ENCODE assay signal across 8 cellular contexts in the genomic region with DNA sequence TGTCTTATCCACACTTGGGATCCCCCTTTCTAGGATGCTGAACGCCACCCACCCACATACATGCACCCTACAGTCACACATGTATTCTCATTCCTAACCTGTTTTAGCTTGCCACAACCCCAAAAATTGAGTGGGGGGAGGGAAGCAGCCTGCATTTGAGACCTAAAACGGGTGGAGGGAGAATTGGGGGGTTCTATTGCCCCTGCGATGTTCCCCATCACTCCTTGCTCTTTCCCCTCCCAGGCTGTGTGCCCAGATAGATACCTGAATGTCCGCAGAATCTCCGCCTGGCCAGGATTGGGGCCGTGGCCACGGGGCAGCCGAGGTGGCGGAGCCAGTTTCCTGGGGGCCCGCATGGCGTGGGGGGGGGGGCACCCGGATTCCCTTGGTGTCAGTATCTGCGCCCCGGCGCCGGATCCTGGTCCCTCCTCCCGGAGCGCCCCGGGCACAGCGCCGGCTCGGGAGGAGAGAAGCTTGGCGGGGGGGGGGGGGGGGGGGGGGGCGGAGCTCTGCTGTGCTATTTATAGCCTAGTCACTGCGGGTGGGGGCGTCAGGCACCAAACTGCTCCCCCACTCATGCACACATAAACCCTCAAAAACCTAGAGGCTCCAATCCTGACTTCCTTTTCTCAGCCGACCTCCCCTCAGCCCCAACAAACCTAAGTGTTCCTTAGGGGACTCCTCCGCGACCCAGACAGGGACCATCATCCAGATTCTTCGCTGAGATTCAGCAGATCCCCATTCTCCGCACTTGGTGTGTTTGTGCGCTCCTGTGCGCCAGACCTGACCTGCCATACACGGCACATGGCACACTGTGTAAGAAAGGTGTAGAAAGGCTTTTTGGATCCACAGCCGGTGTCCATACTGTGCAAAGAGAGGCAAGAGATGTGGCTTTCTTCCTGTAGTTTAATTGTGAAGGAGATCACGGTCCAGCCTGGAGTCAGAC. TPM values are rescaled to one million over a fixed set of nuclear protein-coding genes. Genes with fewer than 3 reads are reported as not detected.
DNase-seq lines count a peak whose midpoint lies in the region; ATAC-seq and TF ChIP-seq lines count a peak whose summit lies in the region.

No MANE protein-coding gene starts in this region.

- no peaks in the 10 kb centered on the region for H3K9me3 Mint-ChIP-seq in stimulated activated naive CD8-positive, alpha-beta T cell treated with anti-CD3 and anti-CD28 coated beads, Interleukin-15, Interleukin-2, amounts not matched to agents 100 ng/mL and 50 ng/mL, for 24 hours

- no peaks in the 10 kb centered on the region for H3K9me3 ChIP-seq in T-helper 17 cell (ENCODE audit: control insufficient read depth, low read length, poor library complexity, severe bottlenecking)

- peak overlapping the region; percentile 74 for H3K4me3 ChIP-seq in choroid plexus epithelial cell (ENCODE audit: low read depth, low read length)

- H3K27ac Mint-ChIP-seq in T-helper 17 cell, result peak overlapping the region; percentile 97
- peak overlapping the region; percentile 93 for H3K27ac Mint-ChIP-seq in stimulated activated naive CD8-positive, alpha-beta T cell treated with anti-CD3 and anti-CD28 coated beads, Interleukin-15, Interleukin-2, amounts not matched to agents 100 ng/mL and 50 ng/mL, for 24 hours

- peak overlapping the region; percentile 98 for H3K4me3 Mint-ChIP-seq in T-helper 17 cell
- H3K4me3 Mint-ChIP-seq in stimulated activated naive CD8-positive, alpha-beta T cell treated with anti-CD3 and anti-CD28 coated beads, Interleukin-15, Interleukin-2, amounts not matched to agents 100 ng/mL and 50 ng/mL, for 24 hours, result peak overlapping the region; percentile 97

- no peaks in the 10 kb centered on the region for H3K36me3 Mint-ChIP-seq in T-helper 17 cell (ENCODE audit: low read depth)
- peaks cover 3% of the 10 kb centered on the region for H3K36me3 Mint-ChIP-seq in stimulated activated naive CD8-positive, alpha-beta T cell treated with anti-CD3 and anti-CD28 coated beads, Interleukin-15, Interleukin-2, amounts not matched to agents 100 ng/mL and 50 ng/mL, for 24 hours (ENCODE audit: low read depth)

- H3K4me1 Mint-ChIP-seq in T-helper 17 cell, result peaks cover 53% of the 10 kb centered on the region
- peaks cover 51% of the 10 kb centered on the region for H3K4me1 Mint-ChIP-seq in stimulated activated naive CD8-positive, alpha-beta T cell treated with anti-CD3 and anti-CD28 coated beads, Interleukin-15, Interleukin-2, amounts not matched to agents 100 ng/mL and 50 ng/mL, for 24 hours (ENCODE audit: low read depth)

- no peaks in the 10 kb centered on the region for H3K27me3 Mint-ChIP-seq in T-helper 17 cell
- H3K27me3 Mint-ChIP-seq in stimulated activated naive CD8-positive, alpha-beta T cell treated with anti-CD3 and anti-CD28 coated beads, Interleukin-15, Interleukin-2, amounts not matched to agents 100 ng/mL and 50 ng/mL, for 24 hours, result no peaks in the 10 kb centered on the region

- TF ChIP-seq CTCF in choroid plexus epithelial cell (conservative IDR thresholded peaks at IDR 0.05; ENCODE audit: low read depth, low read length), result no peak

- DNase-seq in NCI-H2196 (lab: John Stamatoyannopoulos, UW; ENCODE audit: unreplicated experiment) (peak; percentile 14), NCI-H2196 treated with DMSO at 0.1 percent for 48 hours (lab: John Stamatoyannopoulos, UW; ENCODE audit: unreplicated experiment) (no peak), T-helper 17 cell (peak in 2 of 3 donors; percentile 34 to 40), choroid plexus epithelial cell (ENCODE audit: low read depth) (no peak), medulla oblongata (ENCODE audit: extremely low spot score) (peak; percentile 83)

- ATAC-seq in T-helper 17 cell (no peak), GM21381 (IDR thresholded peaks at IDR 0.05; ENCODE audit: unreplicated experiment) (no peak), GM21390 (IDR thresholded peaks at IDR 0.05; ENCODE audit: unreplicated experiment) (no peak)

RNA-seq across cellular contexts. Expression of a gene that starts 1.9 kb away (rescaled TPM):
- 1 to 10 TPM in 1 of 2 donors, under 1 TPM in 1; 0.70 to 1.7 TPM for total RNA-seq in T-helper 17 cell

RNA-seq across cellular contexts. Expression of a gene that starts 2.1 kb away (rescaled TPM):
- 10 to 100 TPM; 22.2 to 24.1 TPM for total RNA-seq in T-helper 17 cell

RNA-seq across cellular contexts. Expression of a gene that starts 4.6 kb away (rescaled TPM):
- total RNA-seq in T-helper 17 cell, result 10 to 100 TPM; 36.6 to 44.1 TPM

RNA-seq across cellular contexts. Expression of a gene that starts 33.9 kb away (rescaled TPM):
- 100 to 1,000 TPM; 567 to 927 TPM for total RNA-seq in T-helper 17 cell

RNA-seq across cellular contexts. Expression of a gene that starts 35.1 kb away (rescaled TPM):
- 100 to 1,000 TPM; 126 to 130 TPM for total RNA-seq in T-helper 17 cell

Comparison
In these comparisons a context has a peak if more than half of its experiments do, and no peak if none do; other contexts are left out.
1. DNase-seq: peak in NCI-H2196 (single experiment), T-helper 17 cell (2 of 3) and medulla oblongata (single experiment); none in NCI-H2196 treated with DMSO at 0.1 percent for 48 hours (single experiment) and choroid plexus epithelial cell (single experiment).